1 cellular context compared by ENCODE assay signal in genomic region chr1:12315126-12315525, GRCh38.
TF ChIP-seq lines count a peak whose summit lies in the region.

No MANE protein-coding gene starts in this region.

TF ChIP-seq in IMR-90, 13 proteins besides CTCF, POLR2A, EP300 and RAD21:
- TF ChIP-seq RCOR1 (IDR thresholded peaks at IDR 0.05; ENCODE audit: insufficient replicate concordance, low read length) (no peak), MAZ (IDR thresholded peaks at IDR 0.05; ENCODE audit: borderline replicate concordance, low read depth, low read length) (no peak), BHLHE40 (IDR thresholded peaks at IDR 0.05; ENCODE audit: low read depth, low read length) (no peak), USF2 (IDR thresholded peaks at IDR 0.05; ENCODE audit: low read depth, low read length) (no peak), FOS (IDR thresholded peaks at IDR 0.05; ENCODE audit: low read depth, low read length) (no peak), MXI1 (IDR thresholded peaks at IDR 0.05; ENCODE audit: borderline replicate concordance, low read depth, low read length) (no peak), CHD1 (IDR thresholded peaks at IDR 0.05; ENCODE audit: low read depth, low read length) (no peak), RFX5 (IDR thresholded peaks at IDR 0.05; ENCODE audit: low read depth, low read length) (no peak), MAFK (IDR thresholded peaks at IDR 0.05; ENCODE audit: low read depth, low read length) (no peak), ELK1 (IDR thresholded peaks at IDR 0.05; ENCODE audit: borderline replicate concordance, low read depth, low read length) (no peak), CEBPB (IDR thresholded peaks at IDR 0.05; ENCODE audit: low read depth, low read length) (no peak), NFE2L2 (IDR thresholded peaks at IDR 0.05; ENCODE audit: low read depth, low read length) (no peak), SMC3 (IDR thresholded peaks at IDR 0.05; ENCODE audit: low read depth, low read length) (no peak)
